29 cellular contexts compared by ENCODE assay signal in the genomic region with DNA sequence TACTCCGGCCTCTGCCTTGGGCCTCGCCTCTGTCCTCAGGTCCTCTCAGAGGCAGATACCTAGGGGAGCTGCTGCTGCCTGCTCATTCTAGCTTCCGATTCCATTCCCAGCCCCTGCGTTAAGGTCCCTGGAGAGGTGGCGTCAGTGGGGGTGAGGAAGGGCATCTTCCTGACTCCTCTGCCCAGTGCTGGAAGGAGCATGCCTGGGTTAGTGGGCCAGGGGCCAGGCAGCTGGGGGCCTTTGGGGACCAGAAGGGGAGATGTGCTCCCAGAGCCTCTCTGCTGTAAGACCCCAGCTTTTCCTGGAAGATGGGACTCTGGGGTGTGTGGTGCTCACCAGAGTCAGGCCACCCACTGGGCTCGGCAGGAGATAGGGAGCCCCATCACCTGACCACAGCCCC. TPM values are rescaled to one million over a fixed set of nuclear protein-coding genes. Genes with fewer than 3 reads are reported as not detected.
"Had no signal": no experiment of that assay in that cellular context is flagged by ENCODE, and none has a peak within 500 bp of the region (broad histone marks: within the 10 kb centered on the region; RNA-seq: fewer than 3 reads in every experiment).

No MANE protein-coding gene starts in this region.

- H3K27me3 Mint-ChIP-seq: progenitor cell of endocrine pancreas had no signal

- H3K27ac Mint-ChIP-seq: nephron; progenitor cell of endocrine pancreas; stimulated activated naive B cell treated with anti-CD40 and anti-IgM and Interleukin-4, amounts not matched to agents 10 μg/mL and 1 μg/mL and 100 μg/mL, for 72 hours had no signal

- H3K9me3 ChIP-seq: lower lobe of right lung, ovary, right atrium auricular region, right lobe of liver, stomach, testis, thyroid gland, transverse colon, upper lobe of left lung, vagina had no signal

- H3K9me3 Mint-ChIP-seq: naive thymus-derived CD8-positive, alpha-beta T cell; nephron; stimulated activated naive B cell treated with anti-CD40 and anti-IgM and Interleukin-4, amounts not matched to agents 10 μg/mL and 1 μg/mL and 100 μg/mL, for 72 hours had no signal

- DNase-seq: islet precursor cell; kidney glomerular epithelial cell; left cardiac atrium; lower lobe of right lung; mammary epithelial cell; mesenchymal stem cell; naive thymus-derived CD8-positive, alpha-beta T cell; stimulated activated CD4-positive, alpha-beta T cell treated with anti-CD3 and anti-CD28 coated beads, Interleukin-1b, Interleukin-23, amount 100 ng/mL, for 48 hours; stimulated activated CD4-positive, alpha-beta T cell treated with anti-CD3 and anti-CD28 coated beads, Interleukin-2, amount 100 ng/mL, for 48 hours; stimulated activated CD4-positive, alpha-beta T cell treated with anti-CD3 and anti-CD28 coated beads, Interleukin-4, amount 100 ng/mL, for 4 hours; stimulated activated CD8-positive, alpha-beta memory T cell treated with anti-CD3 and anti-CD28 coated beads, Interleukin-4, amount 100 ng/mL, for 48 hours; stimulated activated naive B cell treated with anti-CD40 and anti-IgM and Interleukin-4, amounts not matched to agents 10 μg/mL and 1 μg/mL and 100 μg/mL, for 72 hours; stimulated activated naive CD8-positive, alpha-beta T cell treated with anti-CD3 and anti-CD28 coated beads, Interleukin-15, Interleukin-2, amounts not matched to agents 100 U/mL and 50 U/mL, for 24 hours; stomach; testis; thyroid gland; transverse colon; upper lobe of left lung had no signal

- H3K27ac ChIP-seq: lower lobe of right lung, ovary, right atrium auricular region, right lobe of liver, stomach, testis, thyroid gland, transverse colon, upper lobe of left lung, vagina had no signal

- H3K27me3 ChIP-seq: ovary, right atrium auricular region, right lobe of liver, testis, thyroid gland, transverse colon, upper lobe of left lung, vagina had no signal

- H3K4me3 Mint-ChIP-seq: nephron; stimulated activated naive B cell treated with anti-CD40 and anti-IgM and Interleukin-4, amounts not matched to agents 10 μg/mL and 1 μg/mL and 100 μg/mL, for 72 hours had no signal

- ATAC-seq: left cardiac atrium; left lobe of liver; lower lobe of right lung; naive thymus-derived CD8-positive, alpha-beta T cell; right lobe of liver; stimulated activated naive B cell treated with anti-CD40 and anti-IgM and Interleukin-4, amounts not matched to agents 10 μg/mL and 1 μg/mL and 100 μg/mL, for 72 hours; stimulated activated naive CD8-positive, alpha-beta T cell treated with anti-CD3 and anti-CD28 coated beads, Interleukin-15, Interleukin-2, amounts not matched to agents 100 U/mL and 50 U/mL, for 24 hours had no signal

- H3K36me3 Mint-ChIP-seq: stimulated activated naive B cell treated with anti-CD40 and anti-IgM and Interleukin-4, amounts not matched to agents 10 μg/mL and 1 μg/mL and 100 μg/mL, for 72 hours had no signal

- H3K4me3 ChIP-seq: lower lobe of right lung, ovary, right atrium auricular region, right lobe of liver, smooth muscle cell, stomach, testis, thyroid gland, transverse colon, upper lobe of left lung, vagina had no signal

- H3K36me3 ChIP-seq: lower lobe of right lung, ovary, right atrium auricular region, thyroid gland, vagina had no signal

RNA-seq across cellular contexts. Expression of a gene that starts 3.6 kb away (rescaled TPM):
- polyA plus RNA-seq: naive thymus-derived CD8-positive, alpha-beta T cell had no signal

RNA-seq across cellular contexts. Expression of a gene that starts 21.8 kb away (rescaled TPM):
- total RNA-seq: lower lobe of right lung, mammary epithelial cell, omental fat pad, progenitor cell of endocrine pancreas, pulmonary artery endothelial cell, right atrium auricular region, smooth muscle cell, urinary bladder, vagina had no signal
- polyA plus RNA-seq: mammary epithelial cell; naive thymus-derived CD8-positive, alpha-beta T cell; ovary; smooth muscle cell; urinary bladder had no signal
